Comparison of ENCODE assay signal across 1 cellular context in genomic region chr1:30752651-30752908, GRCh38.
A peak's percentile ranks its signal among the peaks of the same experiment; 100 is the strongest.
TF ChIP-seq lines count a peak whose summit lies in the region.

No MANE protein-coding gene starts in this region.

TF ChIP-seq in HepG2, 621 proteins besides CTCF, POLR2A, EP300 and RAD21:
- TF ChIP-seq SIN3B (IDR thresholded peaks at IDR 0.05; ENCODE audit: low read length), result no peak
- TF ChIP-seq ZNF75D (CRISPR knock-in tag; IDR thresholded peaks at IDR 0.05; ENCODE audit: borderline replicate concordance), result no peak
- no peak for TF ChIP-seq BCL3 (CRISPR knock-in tag; IDR thresholded peaks at IDR 0.05)
- no peak for TF ChIP-seq SRSF9 (IDR thresholded peaks at IDR 0.05; ENCODE audit: borderline replicate concordance, insufficient read depth, low read depth, low read length, poor library complexity, severe bottlenecking)
- TF ChIP-seq MNT (IDR thresholded peaks at IDR 0.05), result 0 out of 2 replicates have a peak, but pooled peaks have one; percentile 20
TF ChIP-seq in HepG2: peak in this region for 1.
